Comparison of ENCODE assay signal across 1 cellular context in genomic region chr12:47802312-47802711, GRCh38.
TF ChIP-seq lines count a peak whose summit lies in the region.

No MANE protein-coding gene starts in this region.

TF ChIP-seq in WTC11, 78 proteins besides CTCF, POLR2A, EP300 and RAD21 (continued from another document):
- TF ChIP-seq, protein P1, sequence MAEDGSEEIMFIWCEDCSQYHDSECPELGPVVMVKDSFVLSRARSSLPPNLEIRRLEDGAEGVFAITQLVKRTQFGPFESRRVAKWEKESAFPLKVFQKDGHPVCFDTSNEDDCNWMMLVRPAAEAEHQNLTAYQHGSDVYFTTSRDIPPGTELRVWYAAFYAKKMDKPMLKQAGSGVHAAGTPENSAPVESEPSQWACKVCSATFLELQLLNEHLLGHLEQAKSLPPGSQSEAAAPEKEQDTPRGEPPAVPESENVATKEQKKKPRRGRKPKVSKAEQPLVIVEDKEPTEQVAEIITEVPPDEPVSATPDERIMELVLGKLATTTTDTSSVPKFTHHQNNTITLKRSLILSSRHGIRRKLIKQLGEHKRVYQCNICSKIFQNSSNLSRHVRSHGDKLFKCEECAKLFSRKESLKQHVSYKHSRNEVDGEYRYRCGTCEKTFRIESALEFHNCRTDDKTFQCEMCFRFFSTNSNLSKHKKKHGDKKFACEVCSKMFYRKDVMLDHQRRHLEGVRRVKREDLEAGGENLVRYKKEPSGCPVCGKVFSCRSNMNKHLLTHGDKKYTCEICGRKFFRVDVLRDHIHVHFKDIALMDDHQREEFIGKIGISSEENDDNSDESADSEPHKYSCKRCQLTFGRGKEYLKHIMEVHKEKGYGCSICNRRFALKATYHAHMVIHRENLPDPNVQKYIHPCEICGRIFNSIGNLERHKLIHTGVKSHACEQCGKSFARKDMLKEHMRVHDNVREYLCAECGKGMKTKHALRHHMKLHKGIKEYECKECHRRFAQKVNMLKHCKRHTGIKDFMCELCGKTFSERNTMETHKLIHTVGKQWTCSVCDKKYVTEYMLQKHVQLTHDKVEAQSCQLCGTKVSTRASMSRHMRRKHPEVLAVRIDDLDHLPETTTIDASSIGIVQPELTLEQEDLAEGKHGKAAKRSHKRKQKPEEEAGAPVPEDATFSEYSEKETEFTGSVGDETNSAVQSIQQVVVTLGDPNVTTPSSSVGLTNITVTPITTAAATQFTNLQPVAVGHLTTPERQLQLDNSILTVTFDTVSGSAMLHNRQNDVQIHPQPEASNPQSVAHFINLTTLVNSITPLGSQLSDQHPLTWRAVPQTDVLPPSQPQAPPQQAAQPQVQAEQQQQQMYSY (CRISPR knock-in tag; IDR thresholded peaks at IDR 0.05) = no peak
TF ChIP-seq in WTC11: peak in this region for 0.
